9 cellular contexts compared by ENCODE assay signal in genomic region chr1:27445177-27445936, GRCh38. TPM values are rescaled to one million over a fixed set of nuclear protein-coding genes. Genes with fewer than 3 reads are reported as not detected.
A peak's percentile ranks its signal among the peaks of the same experiment; 100 is the strongest.
DNase-seq lines count a peak whose midpoint lies in the region; ATAC-seq, FAIRE-seq and TF ChIP-seq lines count a peak whose summit lies in the region.
"Had no signal": no experiment of that assay in that cellular context is flagged by ENCODE, and none has a peak within 500 bp of the region (broad histone marks: within the 10 kb centered on the region; RNA-seq: fewer than 3 reads in every experiment).

No MANE protein-coding gene starts in this region.

- intact Hi-C loops in kidney (cut with DNase I): no loop called here

- no peak for DNase-seq in activated T-cell treated with anti-CD3 and anti-CD28 coated beads, Interleukin-2, amount 50 U/mL, for 24 hours
- DNase-seq in activated T-cell treated with anti-CD3 and anti-CD28 coated beads for 4 hours (no peak), astrocyte (ENCODE audit: low read depth) (no peak), RPMI8226 (no peak), kidney (no peak), pons (ENCODE audit: low spot score) (no peak)

- peak overlapping the region; percentile 70 for H3K4me3 Mint-ChIP-seq in activated T-cell treated with anti-CD3 and anti-CD28 coated beads, Interleukin-2, amount 50 U/mL, for 24 hours
- H3K4me3 Mint-ChIP-seq in astrocyte (ENCODE audit: unreplicated experiment): no peak overlapping the region
- H3K4me3 Mint-ChIP-seq in stimulated activated memory B cell treated with anti-CD40 and anti-IgM and Interleukin-4, amounts not matched to agents 10 μg/mL and 1 μg/mL and 100 μg/mL, for 72 hours: peak overlapping the region; percentile 49

- TF ChIP-seq CTCF in astrocyte (IDR thresholded peaks at IDR 0.05; ENCODE audit: insufficient read depth, low read depth, low read length): no peak
- no peak for TF ChIP-seq CTCF in kidney (IDR thresholded peaks at IDR 0.05; ENCODE audit: borderline replicate concordance, extremely low read depth, insufficient read depth)

- no peak overlapping the region for H2AFZ ChIP-seq in astrocyte (ENCODE audit: low read depth, low read length)

- peak overlapping the region; percentile 99 for H3K27ac Mint-ChIP-seq in activated T-cell treated with anti-CD3 and anti-CD28 coated beads, Interleukin-2, amount 50 U/mL, for 24 hours
- peak overlapping the region; percentile 30 for H3K27ac Mint-ChIP-seq in astrocyte (ENCODE audit: unreplicated experiment)
- peak overlapping the region; percentile 83 for H3K27ac Mint-ChIP-seq in stimulated activated memory B cell treated with anti-CD40 and anti-IgM and Interleukin-4, amounts not matched to agents 10 μg/mL and 1 μg/mL and 100 μg/mL, for 72 hours

- H3K9ac ChIP-seq in astrocyte (ENCODE audit: low read length) (no peak overlapping the region), kidney (ENCODE audit: low read length in 2 of 2) (no peak overlapping the region)

- H3K79me2 ChIP-seq in astrocyte (ENCODE audit: insufficient read depth, low read length): peaks cover 78% of the 10 kb centered on the region

- FAIRE-seq in astrocyte (lab: Jason Lieb, UNC): no peak
- FAIRE-seq in kidney (lab: Jason Lieb, UNC): no peak

- H3K27me3 ChIP-seq in astrocyte (ENCODE audit: insufficient read depth, low read length): no peaks in the 10 kb centered on the region
- H3K27me3 ChIP-seq: SJSA1 had no signal

- peaks cover 45% of the 10 kb centered on the region for H3K36me3 Mint-ChIP-seq in activated T-cell treated with anti-CD3 and anti-CD28 coated beads, Interleukin-2, amount 50 U/mL, for 24 hours (ENCODE audit: low read depth)
- H3K36me3 Mint-ChIP-seq in astrocyte (ENCODE audit: low read depth, unreplicated experiment): peaks cover 4% of the 10 kb centered on the region
- H3K36me3 Mint-ChIP-seq in stimulated activated memory B cell treated with anti-CD40 and anti-IgM and Interleukin-4, amounts not matched to agents 10 μg/mL and 1 μg/mL and 100 μg/mL, for 72 hours: peaks cover 20% of the 10 kb centered on the region

- H3K4me1 ChIP-seq in astrocyte (ENCODE audit: insufficient read depth, low read length) (no peaks in the 10 kb centered on the region), kidney (ENCODE audit: control insufficient read depth in 1 of 2, insufficient read depth in 1 of 2, low read depth in 1 of 2, low read length in 2 of 2) (peaks cover 0 to 5% of the 10 kb centered on the region in 2 donors)

- H3K4me2 ChIP-seq in astrocyte (ENCODE audit: low read length): no peak overlapping the region

- H3K27ac ChIP-seq in astrocyte (ENCODE audit: low read depth, low read length): no peak overlapping the region
- no peak overlapping the region for H3K27ac ChIP-seq in kidney (ENCODE audit: low read depth in 2 of 2, low read length in 2 of 2)
- H3K27ac ChIP-seq: SJSA1 had no signal

- H3K9me3 ChIP-seq in astrocyte (ENCODE audit: insufficient read depth, low read depth, low read length) (no peaks in the 10 kb centered on the region), kidney (ENCODE audit: control insufficient read depth in 1 of 2, low read length in 2 of 2) (no peaks in the 10 kb centered on the region)
- H3K9me3 ChIP-seq: SJSA1 had no signal

- H4K20me1 ChIP-seq in astrocyte (ENCODE audit: insufficient read depth, low read length): peaks cover 67% of the 10 kb centered on the region

- peaks cover 58% of the 10 kb centered on the region for H3K4me1 Mint-ChIP-seq in activated T-cell treated with anti-CD3 and anti-CD28 coated beads, Interleukin-2, amount 50 U/mL, for 24 hours (ENCODE audit: low read depth)
- H3K4me1 Mint-ChIP-seq in astrocyte (ENCODE audit: low read depth, unreplicated experiment): peaks cover 8% of the 10 kb centered on the region
- H3K4me1 Mint-ChIP-seq in stimulated activated memory B cell treated with anti-CD40 and anti-IgM and Interleukin-4, amounts not matched to agents 10 μg/mL and 1 μg/mL and 100 μg/mL, for 72 hours: peaks cover 48% of the 10 kb centered on the region

- H3K9me3 Mint-ChIP-seq in activated T-cell treated with anti-CD3 and anti-CD28 coated beads, Interleukin-2, amount 50 U/mL, for 24 hours: no peaks in the 10 kb centered on the region
- no peaks in the 10 kb centered on the region for H3K9me3 Mint-ChIP-seq in astrocyte (ENCODE audit: unreplicated experiment)
- no peaks in the 10 kb centered on the region for H3K9me3 Mint-ChIP-seq in stimulated activated memory B cell treated with anti-CD40 and anti-IgM and Interleukin-4, amounts not matched to agents 10 μg/mL and 1 μg/mL and 100 μg/mL, for 72 hours

- H3K36me3 ChIP-seq in astrocyte (ENCODE audit: insufficient read depth, low read length): no peaks in the 10 kb centered on the region
- no peaks in the 10 kb centered on the region for H3K36me3 ChIP-seq in kidney (ENCODE audit: control insufficient read depth in 1 of 2, insufficient read depth in 2 of 2, low read length in 2 of 2)

- H3K4me3 ChIP-seq in astrocyte (ENCODE audit: insufficient read depth, low read depth, low read length): no peak overlapping the region
- no peak overlapping the region for H3K4me3 ChIP-seq in kidney (ENCODE audit: low read length in 2 of 2)
- H3K4me3 ChIP-seq: SJSA1 had no signal

- no peaks in the 10 kb centered on the region for H3K27me3 Mint-ChIP-seq in activated T-cell treated with anti-CD3 and anti-CD28 coated beads, Interleukin-2, amount 50 U/mL, for 24 hours
- no peaks in the 10 kb centered on the region for H3K27me3 Mint-ChIP-seq in astrocyte (ENCODE audit: low read depth, unreplicated experiment)
- no peaks in the 10 kb centered on the region for H3K27me3 Mint-ChIP-seq in stimulated activated memory B cell treated with anti-CD40 and anti-IgM and Interleukin-4, amounts not matched to agents 10 μg/mL and 1 μg/mL and 100 μg/mL, for 72 hours

- ATAC-seq in HG03196 (IDR thresholded peaks at IDR 0.05; ENCODE audit: unreplicated experiment): peak; percentile 39
- ATAC-seq in stimulated activated memory B cell treated with anti-CD40 and anti-IgM and Interleukin-4, amounts not matched to agents 10 μg/mL and 1 μg/mL and 100 μg/mL, for 72 hours: peak; percentile 70

RNA-seq across cellular contexts. Expression of gene WASF2, which starts 44.6 kb away (rescaled TPM):
- total RNA-seq in astrocyte (86.9 and 88.0 TPM in 2 replicates), kidney (159 TPM)
- 23.9 TPM for polyA plus RNA-seq in kidney (ENCODE audit: insufficient read depth, low read depth, low replicate concordance)

RNA-seq across cellular contexts. Expression of gene GPR3, which starts 52.9 kb away (rescaled TPM):
- 0.75 and 0.86 TPM in 2 replicates for total RNA-seq in astrocyte
- 0.38 TPM for total RNA-seq in kidney
- polyA plus RNA-seq in kidney (ENCODE audit: insufficient read depth, low read depth, low replicate concordance): 0.77 TPM

Comparison
In these comparisons a context has a peak if more than half of its experiments do, and no peak if none do; other contexts are left out.
1. H3K27ac Mint-ChIP-seq: peak in every context shown above with its lines; median percentile 99 in activated T-cell treated with anti-CD3 and anti-CD28 coated beads, Interleukin-2, amount 50 U/mL, for 24 hours; 83 in stimulated activated memory B cell treated with anti-CD40 and anti-IgM and Interleukin-4, amounts not matched to agents 10 μg/mL and 1 μg/mL and 100 μg/mL, for 72 hours; 30 in astrocyte.